In the genomic region with DNA sequence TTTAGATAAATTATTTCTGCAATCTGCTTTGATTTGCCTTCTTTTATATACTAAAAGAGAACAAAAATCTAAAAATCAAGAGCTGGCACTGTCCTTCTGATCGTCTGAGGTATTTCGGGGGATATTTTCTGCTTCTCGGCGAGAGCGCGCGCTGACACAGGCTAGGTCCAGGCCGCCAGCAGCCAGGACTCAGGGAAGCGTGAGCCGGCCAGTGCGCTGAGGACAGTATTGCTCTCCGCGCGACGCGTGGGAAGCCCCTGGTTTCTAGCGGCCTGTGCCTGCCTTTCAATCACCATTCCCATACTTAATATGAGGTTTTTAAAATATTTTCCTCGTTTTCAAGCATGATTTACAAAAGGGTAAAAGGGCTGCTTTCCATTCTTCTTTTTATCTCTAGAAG, we compare ENCODE assay signal across 34 cellular contexts.
"Had no signal": no experiment of that assay in that cellular context is flagged by ENCODE, and none has a peak within 500 bp of the region (broad histone marks: within the 10 kb centered on the region; RNA-seq: fewer than 3 reads in every experiment).

No MANE protein-coding gene starts in this region.

- H3K27ac ChIP-seq: KMS-11 had no signal

- H3K4me3 ChIP-seq: MG63 had no signal

- H3K36me3 ChIP-seq: MG63 had no signal

- H3K4me2 ChIP-seq: KMS-11 had no signal

- DNase-seq: Karpas-422, Kasumi-1, MG63, MM.1S, MV-4-11, NCI-H1048, NCI-H1092, NCI-H1092 treated with DMSO at 0.1 percent for 48 hours, NCI-H1105, NCI-H1105 treated with DMSO at 0.1 percent for 48 hours, NCI-H1417, NCI-H1417 treated with DMSO at 0.1 percent for 48 hours, NCI-H1436, NCI-H1436 treated with DMSO at 0.1 percent for 48 hours, NCI-H146, NCI-H1694, NCI-H1694 treated with DMSO at 0.1 percent for 48 hours, NCI-H187, NCI-H187 treated with DMSO at 0.1 percent for 48 hours, NCI-H1930, NCI-H2029, NCI-H2029 treated with DMSO at 0.1 percent for 48 hours, NCI-H2081, NCI-H2081 treated with DMSO at 0.1 percent for 48 hours, NCI-H2107, NCI-H2171, NCI-H2171 treated with DMSO at 0.1 percent for 48 hours, NCI-H2227 treated with DMSO at 0.1 percent for 48 hours, NCI-H226, NCI-H345, NCI-H446, NCI-H446 treated with DMSO at 0.1 percent for 48 hours, NCI-H510A had no signal

- H3K9me3 ChIP-seq: MG63 had no signal

- H3K9ac ChIP-seq: KMS-11 had no signal
